Comparison of ENCODE assay signal across 14 cellular contexts in genomic region chr10:88113232-88113631, GRCh38.
DNase-seq lines count a peak whose midpoint lies in the region; ATAC-seq, FAIRE-seq and TF ChIP-seq lines count a peak whose summit lies in the region.
"Had no signal": no experiment of that assay in that cellular context is flagged by ENCODE, and none has a peak within 500 bp of the region (broad histone marks: within the 10 kb centered on the region; RNA-seq: fewer than 3 reads in every experiment).

No MANE protein-coding gene starts in this region.

- H3K4me2 ChIP-seq in GM12878 (ENCODE audit: control insufficient read depth, insufficient read depth): peak overlapping the region; percentile 76

- peak overlapping the region; percentile 50 for H3K27ac ChIP-seq in HL-60 (replicated peaks)
- H3K27ac ChIP-seq in GM12878 (ENCODE audit: control insufficient read depth, insufficient read depth): peak overlapping the region; percentile 86
- no peak overlapping the region for H3K27ac ChIP-seq in left lung
- H3K27ac ChIP-seq: lower lobe of right lung, transverse colon had no signal

- H3K4me3 ChIP-seq in HL-60 (replicated peaks; ENCODE audit: insufficient read depth, low read length) (no peak overlapping the region), GM12878 (no peak overlapping the region), left lung (no peak overlapping the region)
- H3K4me3 ChIP-seq: lower lobe of right lung, transverse colon had no signal

- SMC1A ChIA-PET in GM12878 (lab: Charles Lee; ENCODE audit: uncharacterized antibody, unreplicated experiment): interaction anchor here (1.0 to 14.9 kb wide), 17 partner anchors 10 to 580 kb away, joined by 3 to 229 read pairs (median 6); partner anchors contain the start of genes KLLN and PTEN

- H3K27me3 ChIP-seq in HL-60 (ENCODE audit: insufficient read depth, poor library complexity, severe bottlenecking) (no peaks in the 10 kb centered on the region), GM12878 (replicated peaks in 1 of 2; ENCODE audit: control insufficient read depth in 2 of 2, insufficient read depth in 2 of 2, low read length in 1 of 2) (no peaks in the 10 kb centered on the region), left lung (no peaks in the 10 kb centered on the region)
- H3K27me3 ChIP-seq: transverse colon had no signal

- H3K79me2 ChIP-seq in GM12878 (ENCODE audit: control insufficient read depth, insufficient read depth, low read length): no peaks in the 10 kb centered on the region; the same call in 1 of the 2 replicates

- POLR2A ChIA-PET in GM12878 (lab: Charles Lee): interaction anchor here (0.9 to 1.7 kb wide), 4 partner anchors 139 to 276 kb away, joined by 3 to 6 read pairs (median 3); no protein-coding TSS in a partner anchor

- H3K4me1 ChIP-seq in GM12878 (ENCODE audit: control insufficient read depth, insufficient read depth, low read length) (peaks cover 87% of the 10 kb centered on the region), left lung (peaks cover 0 to 60% of the 10 kb centered on the region in 2 donors)

- TF ChIP-seq CTCF in HL-60 (IDR thresholded peaks at IDR 0.05; ENCODE audit: insufficient read depth, low read length) (no peak), GM12878 (IDR thresholded peaks at IDR 0.05 in 2 of 3, conservative IDR thresholded peaks at IDR 0.05 in 1 of 3; ENCODE audit: control insufficient read depth in 2 of 3, extremely low read depth in 1 of 3, insufficient read depth in 1 of 3, low read depth in 3 of 3, low read length in 3 of 3) (no peak), left lung (IDR thresholded peaks at IDR 0.05) (no peak)

- H3K36me3 ChIP-seq in GM12878 (ENCODE audit: control insufficient read depth in 2 of 2, insufficient read depth in 2 of 2, low read length in 1 of 2): no peaks in the 10 kb centered on the region
- H3K36me3 ChIP-seq in left lung: no peaks in the 10 kb centered on the region
- H3K36me3 ChIP-seq: lower lobe of right lung, transverse colon had no signal

- CTCF ChIA-PET in GM12878 (lab: Yijun Ruan, JAX): interaction anchor here (0.6 to 4.7 kb wide), 27 partner anchors 8 to 701 kb away, joined by 3 to 51 read pairs (median 4); partner anchors contain the start of genes KLLN and PTEN

- H4K20me1 ChIP-seq in GM12878 (ENCODE audit: control insufficient read depth, insufficient read depth): no peaks in the 10 kb centered on the region

- TF ChIP-seq RAD21 in GM12878 (IDR thresholded peaks at IDR 0.05; ENCODE audit: insufficient read depth, low read depth, low read length): 0 out of 2 replicates have a peak, but pooled peaks have one; percentile 26

- ATAC-seq in GM19395 (IDR thresholded peaks at IDR 0.05; ENCODE audit: unreplicated experiment): peak; percentile 27
- ATAC-seq in GM12878: peak; percentile 44
- ATAC-seq in stimulated activated memory B cell treated with anti-CD40 and anti-IgM and Interleukin-4, amounts not matched to agents 10 μg/mL and 1 μg/mL and 100 μg/mL, for 72 hours: peak; percentile 72
- ATAC-seq in left lung: no peak

- H3K9me3 ChIP-seq in GM12878 (replicated peaks; ENCODE audit: control insufficient read depth, insufficient read depth, low read length) (no peaks in the 10 kb centered on the region; the same call in 2 of the 3 replicates), left lung (no peaks in the 10 kb centered on the region)
- H3K9me3 ChIP-seq: lower lobe of right lung, transverse colon had no signal

- intact Hi-C loops in GM12878 (cut with micrococcal nuclease; ENCODE audit: unreplicated experiment): loop anchor here (1.0 to 5.0 kb wide), 3 partner anchors 22 to 439 kb away; no protein-coding TSS in a partner anchor
- intact Hi-C loops in left lung (cut with DNase I): no loop called here
- intact Hi-C loops in activated T-helper 2 cell treated with anti-CD3 and anti-CD28 coated beads, Interferon-gamma antibody, Interleukin-2, Interleukin-4, amounts not matched to agents 10 μg/mL and 5 μg/mL and 100 μg/mL, durations not matched to agents 14 hours and 24 hours and 36 hours (cut with micrococcal nuclease): loop anchor here (10.0 kb wide), 1 partner anchor 442 kb away; no protein-coding TSS in a partner anchor

- 0 out of 4 replicates have a peak, but pooled peaks of 1 of the 2 experiments have one; percentile 22 for TF ChIP-seq EP300 in GM12878 (IDR thresholded peaks at IDR 0.05; ENCODE audit: borderline replicate concordance in 1 of 2, control insufficient read depth in 1 of 2, low read depth in 2 of 2, low read length in 2 of 2)

- RAD21 ChIA-PET in GM12878 (lab: Charles Lee; ENCODE audit: unreplicated experiment): interaction anchor here (0.7 to 6.3 kb wide), 17 partner anchors 10 to 275 kb away, joined by 3 to 62 read pairs (median 4); partner anchors contain the start of genes KLLN and PTEN

- WGBS in GM12878 (ENCODE audit: insufficient coverage, insufficient replicate concordance, low lambda C conversion rate, missing lambda C conversion rate): 12% methylated on average over 1 of the region's 1 CpG

- H2AFZ ChIP-seq in GM12878 (ENCODE audit: control insufficient read depth, low read depth, low read length): 0 out of 2 replicates have a peak overlapping the region, but pooled peaks have one; percentile 5

- FAIRE-seq in GM12878 (lab: Jason Lieb, UNC): no peak

- H3K36me3 Mint-ChIP-seq in stimulated activated memory B cell treated with anti-CD40 and anti-IgM and Interleukin-4, amounts not matched to agents 10 μg/mL and 1 μg/mL and 100 μg/mL, for 72 hours: no peaks in the 10 kb centered on the region
- no peaks in the 10 kb centered on the region for H3K36me3 Mint-ChIP-seq in activated T-helper 2 cell treated with anti-CD3 and anti-CD28 coated beads, Interferon-gamma antibody, Interleukin-2, Interleukin-4, amounts not matched to agents 10 μg/mL and 5 μg/mL and 100 μg/mL, durations not matched to agents 14 hours and 24 hours and 36 hours (ENCODE audit: low read depth)

- TF ChIP-seq POLR2A in GM12878 (IDR thresholded peaks at IDR 0.05; ENCODE audit: low read depth, low read length): no peak

- BruUV-seq in GM12878 (replicated peaks; lab: Mats Ljungman, UMichigan): no TSS peak

- in situ Hi-C loops in GM12878 (cut with MboI): loop anchor here (5.0 kb wide), 1 partner anchor 251 kb away; the partner anchor contains the start of genes KLLN and PTEN

- H3K4me3 Mint-ChIP-seq in stimulated activated memory B cell treated with anti-CD40 and anti-IgM and Interleukin-4, amounts not matched to agents 10 μg/mL and 1 μg/mL and 100 μg/mL, for 72 hours: peak overlapping the region; percentile 10
- no peak overlapping the region for H3K4me3 Mint-ChIP-seq in activated T-helper 2 cell treated with anti-CD3 and anti-CD28 coated beads, Interferon-gamma antibody, Interleukin-2, Interleukin-4, amounts not matched to agents 10 μg/mL and 5 μg/mL and 100 μg/mL, durations not matched to agents 14 hours and 24 hours and 36 hours (ENCODE audit: low read depth)
- H3K4me3 Mint-ChIP-seq: dendritic cell treated with granulocyte-macrophage colony-stimulating factor and Interleukin-4, amounts not matched to agents 40 ng/mL and 50 ng/mL, for 4 days had no signal

- peak overlapping the region; percentile 53 for H3K9ac ChIP-seq in GM12878 (ENCODE audit: control insufficient read depth, insufficient read depth, low read length)

- peaks cover 4% of the 10 kb centered on the region for H3K4me1 Mint-ChIP-seq in stimulated activated memory B cell treated with anti-CD40 and anti-IgM and Interleukin-4, amounts not matched to agents 10 μg/mL and 1 μg/mL and 100 μg/mL, for 72 hours
- peaks cover 34% of the 10 kb centered on the region for H3K4me1 Mint-ChIP-seq in activated T-helper 2 cell treated with anti-CD3 and anti-CD28 coated beads, Interferon-gamma antibody, Interleukin-2, Interleukin-4, amounts not matched to agents 10 μg/mL and 5 μg/mL and 100 μg/mL, durations not matched to agents 14 hours and 24 hours and 36 hours (ENCODE audit: low read depth)

- DNase-seq in HL-60 (ENCODE audit: low read depth in 1 of 2, low spot score in 1 of 2): peak in 1 of 2 experiments; percentile 86
- no peak for DNase-seq in GM12878 (ENCODE audit: low read depth, low spot score)
- no peak for DNase-seq in left lung
- DNase-seq in NCI-H82 (lab: John Stamatoyannopoulos, UW): no peak
- no peak for DNase-seq in activated T-cell treated with anti-CD3 and anti-CD28 coated beads, Interleukin-2, amount 50 U/mL, for 1 hour
- no peak for DNase-seq in activated T-helper 2 cell treated with anti-CD3 and anti-CD28 coated beads, Interferon-gamma antibody, Interleukin-2, Interleukin-4, amounts not matched to agents 10 μg/mL and 5 μg/mL and 100 μg/mL, durations not matched to agents 14 hours and 24 hours and 36 hours (ENCODE audit: low spot score)
- DNase-seq: activated CD4-positive, alpha-beta T cell treated with anti-CD3 and anti-CD28 coated beads for 4 hours; activated naive CD4-positive, alpha-beta T cell; lower lobe of right lung; NCI-H2081 treated with DMSO at 0.1 percent for 48 hours; transverse colon had no signal

- H3K27me3 Mint-ChIP-seq in stimulated activated memory B cell treated with anti-CD40 and anti-IgM and Interleukin-4, amounts not matched to agents 10 μg/mL and 1 μg/mL and 100 μg/mL, for 72 hours: no peaks in the 10 kb centered on the region
- H3K27me3 Mint-ChIP-seq in activated T-helper 2 cell treated with anti-CD3 and anti-CD28 coated beads, Interferon-gamma antibody, Interleukin-2, Interleukin-4, amounts not matched to agents 10 μg/mL and 5 μg/mL and 100 μg/mL, durations not matched to agents 14 hours and 24 hours and 36 hours (ENCODE audit: low read depth): peaks cover 7% of the 10 kb centered on the region
- H3K27me3 Mint-ChIP-seq: dendritic cell treated with granulocyte-macrophage colony-stimulating factor and Interleukin-4, amounts not matched to agents 40 ng/mL and 50 ng/mL, for 4 days had no signal

- H3K27ac Mint-ChIP-seq in stimulated activated memory B cell treated with anti-CD40 and anti-IgM and Interleukin-4, amounts not matched to agents 10 μg/mL and 1 μg/mL and 100 μg/mL, for 72 hours: no peak overlapping the region
- no peak overlapping the region for H3K27ac Mint-ChIP-seq in activated T-helper 2 cell treated with anti-CD3 and anti-CD28 coated beads, Interferon-gamma antibody, Interleukin-2, Interleukin-4, amounts not matched to agents 10 μg/mL and 5 μg/mL and 100 μg/mL, durations not matched to agents 14 hours and 24 hours and 36 hours
- H3K27ac Mint-ChIP-seq: dendritic cell treated with granulocyte-macrophage colony-stimulating factor and Interleukin-4, amounts not matched to agents 40 ng/mL and 50 ng/mL, for 4 days had no signal

- H3K9me3 Mint-ChIP-seq in stimulated activated memory B cell treated with anti-CD40 and anti-IgM and Interleukin-4, amounts not matched to agents 10 μg/mL and 1 μg/mL and 100 μg/mL, for 72 hours: no peaks in the 10 kb centered on the region
- H3K9me3 Mint-ChIP-seq in activated T-helper 2 cell treated with anti-CD3 and anti-CD28 coated beads, Interferon-gamma antibody, Interleukin-2, Interleukin-4, amounts not matched to agents 10 μg/mL and 5 μg/mL and 100 μg/mL, durations not matched to agents 14 hours and 24 hours and 36 hours: no peaks in the 10 kb centered on the region
- H3K9me3 Mint-ChIP-seq: dendritic cell treated with granulocyte-macrophage colony-stimulating factor and Interleukin-4, amounts not matched to agents 40 ng/mL and 50 ng/mL, for 4 days had no signal

TF ChIP-seq in GM12878, 131 proteins besides CTCF, POLR2A, EP300 and RAD21 (continues in another document):
- TF ChIP-seq TBL1XR1 (IDR thresholded peaks at IDR 0.05; ENCODE audit: low read depth, low read length) (no peak), CHD1 (IDR thresholded peaks at IDR 0.05; ENCODE audit: low read depth, low read length) (no peak), LARP7 (IDR thresholded peaks at IDR 0.05) (no peak)

Comparison
In these comparisons a context has a peak if more than half of its experiments do, and no peak if none do; other contexts are left out.
1. H3K27ac ChIP-seq: peak in HL-60 (single experiment) and GM12878 (single experiment); none in left lung (0 of 2).
2. intact Hi-C loops: an anchor here in GM12878 (1.0 to 5.0 kb wide) and activated T-helper 2 cell treated with anti-CD3 and anti-CD28 coated beads, Interferon-gamma antibody, Interleukin-2, Interleukin-4, amounts not matched to agents 10 μg/mL and 5 μg/mL and 100 μg/mL, durations not matched to agents 14 hours and 24 hours and 36 hours (10.0 kb wide); none called in left lung.